ENCODE assay signal across 10 cellular contexts in genomic region chr15:98160236-98160635, GRCh38.
A peak's percentile ranks its signal among the peaks of the same experiment; 100 is the strongest.
DNase-seq lines count a peak whose midpoint lies in the region; ATAC-seq, FAIRE-seq and TF ChIP-seq lines count a peak whose summit lies in the region.
"Had no signal": no experiment of that assay in that cellular context is flagged by ENCODE, and none has a peak within 500 bp of the region (broad histone marks: within the 10 kb centered on the region; RNA-seq: fewer than 3 reads in every experiment).

No MANE protein-coding gene starts in this region.

- TF ChIP-seq POLR2A in Raji (IDR thresholded peaks at IDR 0.05; ENCODE audit: insufficient read depth, low read depth, low read length): 0 out of 2 replicates have a peak, but pooled peaks have one; percentile 4

- peak overlapping the region; percentile 14 for H3K4me3 Mint-ChIP-seq in activated T-cell treated with anti-CD3 and anti-CD28 coated beads, Interleukin-2, amount 50 U/mL, for 24 hours

- no peaks in the 10 kb centered on the region for H3K27me3 Mint-ChIP-seq in activated T-cell treated with anti-CD3 and anti-CD28 coated beads, Interleukin-2, amount 50 U/mL, for 24 hours

- peak overlapping the region; percentile 53 for H3K27ac Mint-ChIP-seq in activated T-cell treated with anti-CD3 and anti-CD28 coated beads, Interleukin-2, amount 50 U/mL, for 24 hours

- H3K36me3 Mint-ChIP-seq in activated T-cell treated with anti-CD3 and anti-CD28 coated beads, Interleukin-2, amount 50 U/mL, for 24 hours (ENCODE audit: low read depth): no peaks in the 10 kb centered on the region

- peaks cover 21% of the 10 kb centered on the region for H3K4me1 Mint-ChIP-seq in activated T-cell treated with anti-CD3 and anti-CD28 coated beads, Interleukin-2, amount 50 U/mL, for 24 hours (ENCODE audit: low read depth)

- no peaks in the 10 kb centered on the region for H3K9me3 Mint-ChIP-seq in activated T-cell treated with anti-CD3 and anti-CD28 coated beads, Interleukin-2, amount 50 U/mL, for 24 hours

- peak; percentile 32 for DNase-seq in activated T-cell treated with anti-CD3 and anti-CD28 coated beads, Interleukin-2, amount 50 U/mL, for 24 hours
- DNase-seq in activated T-cell treated with anti-CD3 and anti-CD28 coated beads for 4 hours: no peak
- DNase-seq in stimulated activated CD8-positive, alpha-beta memory T cell treated with anti-CD3 and anti-CD28 coated beads, Interleukin-12 subunit alpha, Interleukin-12 subunit beta, amount 100 ng/mL, for 1 hour (ENCODE audit: low read depth): peak; percentile 4
- no peak for DNase-seq in middle frontal gyrus (ENCODE audit: extremely low spot score, low spot score)
- DNase-seq in pons (ENCODE audit: low spot score): no peak
- no peak for DNase-seq in urothelium cell line (ENCODE audit: low spot score)
- DNase-seq: BE2C had no signal

- no peak for FAIRE-seq in urothelium cell line (lab: Jason Lieb, UNC)
- FAIRE-seq: K562 had no signal

- ATAC-seq in HG03095 (IDR thresholded peaks at IDR 0.05; ENCODE audit: unreplicated experiment): peak; percentile 86
- ATAC-seq: K562 had no signal

Comparison
In these comparisons a context has a peak if more than half of its experiments do, and no peak if none do; other contexts are left out.
1. DNase-seq: peak in activated T-cell treated with anti-CD3 and anti-CD28 coated beads, Interleukin-2, amount 50 U/mL, for 24 hours (single experiment) and stimulated activated CD8-positive, alpha-beta memory T cell treated with anti-CD3 and anti-CD28 coated beads, Interleukin-12 subunit alpha, Interleukin-12 subunit beta, amount 100 ng/mL, for 1 hour (single experiment); none in activated T-cell treated with anti-CD3 and anti-CD28 coated beads for 4 hours (single experiment), middle frontal gyrus (single experiment), pons (single experiment) and urothelium cell line (single experiment).